In genomic region chr3:171088984-171089754, GRCh38 we compare ENCODE assay signal across 8 cellular contexts.
A peak's percentile ranks its signal among the peaks of the same experiment; 100 is the strongest.
DNase-seq lines count a peak whose midpoint lies in the region; ATAC-seq, FAIRE-seq and TF ChIP-seq lines count a peak whose summit lies in the region.

No MANE protein-coding gene starts in this region.

- CTCF ChIA-PET in endothelial cell of umbilical vein (lab: Charles Lee) = interaction anchor here (0.8 to 2.5 kb wide), 8 partner anchors 9 to 478 kb away, joined by 3 to 9 read pairs (median 4); no protein-coding TSS in a partner anchor

- peaks cover 13% of the 10 kb centered on the region for H3K4me1 Mint-ChIP-seq in neural progenitor cell

- H3K4me3 ChIP-seq in endothelial cell of umbilical vein (replicated peaks in 1 of 3; ENCODE audit: insufficient read depth in 1 of 3, low read depth in 1 of 3, low read length in 3 of 3) = no peak overlapping the region
- no peak overlapping the region for H3K4me3 ChIP-seq in neural progenitor cell

- peaks cover 34% of the 10 kb centered on the region for H3K36me3 Mint-ChIP-seq in neural progenitor cell

- no peaks in the 10 kb centered on the region for H3K27me3 Mint-ChIP-seq in neural progenitor cell (ENCODE audit: insufficient read depth, low read depth)

- no peak overlapping the region for H3K9ac ChIP-seq in endothelial cell of umbilical vein (replicated peaks; ENCODE audit: extremely low read depth, insufficient read depth, low read length)
- H3K9ac ChIP-seq in neural progenitor cell = no peak overlapping the region

- peaks cover 6% of the 10 kb centered on the region for H3F3A ChIP-seq in neural progenitor cell (ENCODE audit: low read depth)

- no TSS peak for BruUV-seq in endothelial cell of umbilical vein (replicated peaks; lab: Mats Ljungman, UMichigan)

- H3K79me2 ChIP-seq in endothelial cell of umbilical vein (ENCODE audit: control insufficient read depth, insufficient read depth, low read length) (no peaks in the 10 kb centered on the region), neural progenitor cell (ENCODE audit: low read depth) (no peaks in the 10 kb centered on the region)

- H3K36me3 ChIP-seq in endothelial cell of umbilical vein (ENCODE audit: control insufficient read depth in 2 of 2, extremely low read depth in 1 of 2, insufficient read depth in 2 of 2, low read length in 2 of 2) = peaks cover 1 to 3% of the 10 kb centered on the region in 2 experiments
- no peaks in the 10 kb centered on the region for H3K36me3 ChIP-seq in neural progenitor cell

- peak; percentile 97 for FAIRE-seq in endothelial cell of umbilical vein (lab: Jason Lieb, UNC)

- H4K20me1 ChIP-seq in endothelial cell of umbilical vein (replicated peaks; ENCODE audit: control insufficient read depth, extremely low read depth, insufficient read depth, low read length) = no peaks in the 10 kb centered on the region
- no peaks in the 10 kb centered on the region for H4K20me1 ChIP-seq in neural progenitor cell (ENCODE audit: low read depth)

- no peak for TF ChIP-seq CTCF in endothelial cell of umbilical vein (IDR thresholded peaks at IDR 0.05; ENCODE audit: extremely low read depth in 1 of 2, insufficient read depth in 1 of 2, low read depth in 1 of 2, low read length in 2 of 2)
- TF ChIP-seq CTCF in neural progenitor cell (IDR thresholded peaks at IDR 0.05) = no peak

- H3K27ac ChIP-seq in endothelial cell of umbilical vein (ENCODE audit: insufficient read depth, low read depth, low read length) (peak overlapping the region; percentile 24), neural progenitor cell (no peak overlapping the region)

- no peak overlapping the region for H3K27ac Mint-ChIP-seq in neural progenitor cell

- no peaks in the 10 kb centered on the region for H3K9me3 Mint-ChIP-seq in neural progenitor cell

- intact Hi-C loops in endothelial cell of umbilical vein (cut with micrococcal nuclease) = no loop called here

- DNase-seq in EH (ENCODE audit: low read depth) (peak; percentile 95), NCI-H2107 (lab: John Stamatoyannopoulos, UW) (peak; percentile 46), endothelial cell of umbilical vein (ENCODE audit: low read depth, low spot score) (peak; percentile 77), neural progenitor cell (ENCODE audit: low spot score) (peak; percentile 5), COLO668 (lab: John Stamatoyannopoulos, UW; ENCODE audit: unreplicated experiment) (no peak)
- DNase-seq in activated CD8-positive, alpha-beta memory T cell treated with anti-CD3 and anti-CD28 coated beads for 24 hours = no peak
- no peak for DNase-seq in activated CD4-positive, CD25-positive, alpha-beta regulatory T cell treated with anti-CD3 and anti-CD28 coated beads, Interleukin-2, amount 50 U/mL, for 72 hours

- POLR2A ChIA-PET in endothelial cell of umbilical vein (lab: Charles Lee) = no interaction called here

- no peak for ATAC-seq in HG03439 (IDR thresholded peaks at IDR 0.05; ENCODE audit: unreplicated experiment)

- H3K4me3 Mint-ChIP-seq in neural progenitor cell = no peak overlapping the region

- no peaks in the 10 kb centered on the region for H3K27me3 ChIP-seq in endothelial cell of umbilical vein (ENCODE audit: control insufficient read depth in 2 of 2, insufficient read depth in 2 of 2, low read length in 2 of 2)
- no peaks in the 10 kb centered on the region for H3K27me3 ChIP-seq in neural progenitor cell

- peaks cover 13% of the 10 kb centered on the region for H3K4me1 ChIP-seq in endothelial cell of umbilical vein (ENCODE audit: control insufficient read depth, extremely low read depth, insufficient read depth, low read length)
- H3K4me1 ChIP-seq in neural progenitor cell = peaks cover 5% of the 10 kb centered on the region

- H3K4me2 ChIP-seq in endothelial cell of umbilical vein (ENCODE audit: insufficient read depth, low read length) = no peak overlapping the region
- no peak overlapping the region for H3K4me2 ChIP-seq in neural progenitor cell

- TF ChIP-seq POLR2A in endothelial cell of umbilical vein (IDR thresholded peaks at IDR 0.05; ENCODE audit: low read depth, low read length) = no peak

- H3K9me1 ChIP-seq in endothelial cell of umbilical vein (replicated peaks; ENCODE audit: control insufficient read depth, extremely low read depth, insufficient read depth, low read length) = no peaks in the 10 kb centered on the region

- no peak overlapping the region for H2AFZ ChIP-seq in endothelial cell of umbilical vein (ENCODE audit: low read depth, low read length)
- H2AFZ ChIP-seq in neural progenitor cell (replicated peaks) = no peak overlapping the region

- H3K9me3 ChIP-seq in endothelial cell of umbilical vein (replicated peaks; ENCODE audit: control insufficient read depth, insufficient read depth, low read length) = no peaks in the 10 kb centered on the region
- H3K9me3 ChIP-seq in neural progenitor cell (ENCODE audit: low read depth) = no peaks in the 10 kb centered on the region

- dilution Hi-C loops in endothelial cell of umbilical vein (cut with MboI; ENCODE audit: extremely low pct_ligation_motif_present, low sequenced_read_pairs) = no loop called here

TF ChIP-seq in endothelial cell of umbilical vein, 7 proteins besides CTCF, POLR2A, EP300 and RAD21:
- TF ChIP-seq EZH2 (IDR thresholded peaks at IDR 0.05; ENCODE audit: borderline replicate concordance, low read depth, low read length, severe bottlenecking) = no peak
- peak; percentile 86 for TF ChIP-seq FOS (IDR thresholded peaks at IDR 0.05; ENCODE audit: borderline replicate concordance, insufficient read depth, low read length)
- peak; percentile 48 for TF ChIP-seq JUN (IDR thresholded peaks at IDR 0.05; ENCODE audit: borderline replicate concordance, insufficient read depth, insufficient read length, low read depth)

Comparison
In these comparisons a context has a peak if more than half of its experiments do, and no peak if none do; other contexts are left out.
1. DNase-seq: peak in EH (single experiment), NCI-H2107 (single experiment), endothelial cell of umbilical vein (single experiment) and neural progenitor cell (single experiment); none in activated CD8-positive, alpha-beta memory T cell treated with anti-CD3 and anti-CD28 coated beads for 24 hours (single experiment), COLO668 (single experiment) and activated CD4-positive, CD25-positive, alpha-beta regulatory T cell treated with anti-CD3 and anti-CD28 coated beads, Interleukin-2, amount 50 U/mL, for 72 hours (single experiment).